Comparison of ENCODE assay signal across 1 cellular context in the genomic region with DNA sequence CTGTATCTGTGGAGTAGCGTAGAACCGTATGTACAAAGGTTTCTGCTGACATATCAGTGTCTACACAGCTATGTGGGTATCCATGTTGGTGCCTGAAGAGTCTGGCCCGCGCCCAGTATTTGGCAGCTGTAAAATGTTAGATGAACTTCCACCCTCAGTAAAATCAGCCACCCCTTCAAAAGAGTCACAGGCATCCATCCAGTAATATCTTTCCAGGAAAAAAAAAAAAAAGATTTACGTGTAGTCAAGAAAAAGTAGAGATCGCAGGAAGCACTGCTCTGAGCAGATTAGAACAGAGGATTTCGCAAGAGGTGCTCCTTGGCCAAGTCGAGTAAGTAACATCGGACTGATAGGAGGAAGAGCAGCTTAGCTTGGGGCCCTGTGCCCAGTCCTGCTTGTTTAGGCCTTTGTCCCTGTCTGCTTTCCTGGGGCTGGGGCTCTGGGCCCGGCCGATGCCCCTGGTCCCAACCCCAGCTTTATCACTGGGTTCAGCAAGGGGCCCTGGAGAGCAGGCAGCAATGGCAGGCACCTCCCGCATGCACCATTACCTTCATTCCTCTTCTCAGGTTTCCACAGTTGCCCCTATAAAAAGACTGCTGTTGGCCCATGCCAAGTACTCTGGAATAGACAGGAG.
TF ChIP-seq lines count a peak whose summit lies in the region.

No MANE protein-coding gene starts in this region.

TF ChIP-seq in liver, 16 proteins besides CTCF, POLR2A, EP300 and RAD21 (continued from another document):
- TF ChIP-seq MAX (IDR thresholded peaks at IDR 0.05): no peak
TF ChIP-seq in liver: peak in this region for 3.
